1 cellular context compared by ENCODE assay signal in genomic region chr12:124913474-124914391, GRCh38.
TF ChIP-seq lines count a peak whose summit lies in the region.

No MANE protein-coding gene starts in this region.

TF ChIP-seq in K562, 482 proteins besides CTCF, POLR2A, EP300 and RAD21 (continued from another document and continues in another):
- TF ChIP-seq ZHX1 (conservative IDR thresholded peaks at IDR 0.05; ENCODE audit: low read length) (no peak), BRF1 (IDR thresholded peaks at IDR 0.05; ENCODE audit: borderline replicate concordance, extremely low read depth, insufficient read length) (no peak), PPARD (CRISPR knock-in tag; IDR thresholded peaks at IDR 0.05) (no peak), NFIC (IDR thresholded peaks at IDR 0.05) (no peak), SETDB1 (IDR thresholded peaks at IDR 0.05; ENCODE audit: low read length) (no peak), HNRNPUL1 (IDR thresholded peaks at IDR 0.05; ENCODE audit: low read length) (0 out of 2 replicates have a peak, but pooled peaks have one; percentile 41), MAFK (IDR thresholded peaks at IDR 0.05; ENCODE audit: low read length) (no peak), MEIS2 (IDR thresholded peaks at IDR 0.05; ENCODE audit: partially characterized antibody) (no peak), MAFF (IDR thresholded peaks at IDR 0.05; ENCODE audit: low read length) (no peak), HDGF (IDR thresholded peaks at IDR 0.05) (peak; percentile 86; the same call in 1 of the 2 replicates), MAFG (tag; conservative IDR thresholded peaks at IDR 0.05) (no peak), ZBTB9 (CRISPR knock-in tag; IDR thresholded peaks at IDR 0.05) (peak; percentile 89; the same call in 1 of the 2 replicates), HDAC3 (IDR thresholded peaks at IDR 0.05; ENCODE audit: borderline replicate concordance, partially characterized antibody) (no peak), ZNF23 (CRISPR knock-in tag; IDR thresholded peaks at IDR 0.05) (no peak), POLR2B (IDR thresholded peaks at IDR 0.05; ENCODE audit: low read depth, partially characterized antibody) (no peak), IFI16 (CRISPR knock-in tag; IDR thresholded peaks at IDR 0.05) (no peak), RUNX1 (IDR thresholded peaks at IDR 0.05; ENCODE audit: low read depth) (no peak; the same call in 1 of the 2 replicates), CHCHD3 (CRISPR knock-in tag; IDR thresholded peaks at IDR 0.05) (no peak), USF2 (CRISPR knock-in tag; IDR thresholded peaks at IDR 0.05) (no peak), PCBP2 (IDR thresholded peaks at IDR 0.05; ENCODE audit: low read depth, low read length, poor library complexity, severe bottlenecking) (no peak), JUN (IDR thresholded peaks at IDR 0.05; ENCODE audit: borderline replicate concordance, low read depth, low read length) (peak; percentile 78; the same call in 1 of the 2 replicates), JUN (CRISPR knock-in tag; IDR thresholded peaks at IDR 0.05; ENCODE audit: borderline replicate concordance) (no peak; the same call in 1 of the 2 replicates), GMEB1 (CRISPR knock-in tag; IDR thresholded peaks at IDR 0.05) (peak; percentile 24; the same call in 1 of the 2 replicates), EWSR1 (IDR thresholded peaks at IDR 0.05; ENCODE audit: borderline replicate concordance, low read depth, partially characterized antibody) (no peak), SFPQ (IDR thresholded peaks at IDR 0.05; ENCODE audit: low read depth, low read length) (no peak), PTBP1 (IDR thresholded peaks at IDR 0.05; ENCODE audit: low read depth, low read length) (peak; percentile 66; the same call in 1 of the 2 replicates), THAP12 (CRISPR knock-in tag; IDR thresholded peaks at IDR 0.05) (peak; percentile 40; the same call in 1 of the 2 replicates), ZNF785 (CRISPR knock-in tag; IDR thresholded peaks at IDR 0.05) (no peak), PRMT5 (CRISPR knock-in tag; IDR thresholded peaks at IDR 0.05) (no peak), HNRNPK (IDR thresholded peaks at IDR 0.05; ENCODE audit: low read depth, low read length, poor library complexity, severe bottlenecking) (no peak), ZNF311 (CRISPR knock-in tag; IDR thresholded peaks at IDR 0.05) (no peak), HDAC6 (IDR thresholded peaks at IDR 0.05; ENCODE audit: low read depth, low read length) (no peak), PHB (CRISPR knock-in tag; IDR thresholded peaks at IDR 0.05) (peak; percentile 97; the same call in 1 of the 2 replicates), NCOA1 (IDR thresholded peaks at IDR 0.05; ENCODE audit: low read depth) (no peak), ZNF239 (CRISPR knock-in tag; IDR thresholded peaks at IDR 0.05) (no peak), PHB2 (IDR thresholded peaks at IDR 0.05; ENCODE audit: low read depth) (no peak), TEAD2 (tag; IDR thresholded peaks at IDR 0.05) (no peak), FIP1L1 (IDR thresholded peaks at IDR 0.05; ENCODE audit: low read depth, low read length, poor library complexity, severe bottlenecking) (no peak), DIDO1 (tag; IDR thresholded peaks at IDR 0.05; ENCODE audit: low read depth) (no peak), MYNN (IDR thresholded peaks at IDR 0.05) (peak; percentile 70; the same call in 1 of the 2 replicates), MYNN (CRISPR knock-in tag; IDR thresholded peaks at IDR 0.05) (no peak), THRB (CRISPR knock-in tag; conservative IDR thresholded peaks at IDR 0.05) (no peak; the same call in 1 of the 2 replicates), SRSF7 (optimal IDR thresholded peaks at IDR 0.05; ENCODE audit: low read depth, low read length) (no peak), ZMIZ1 (IDR thresholded peaks at IDR 0.05; ENCODE audit: low read depth in 2 of 2, low read length in 2 of 2) (no peak), TCF3 (CRISPR knock-in tag; IDR thresholded peaks at IDR 0.05) (no peak; the same call in 1 of the 2 replicates), POLR2H (tag; IDR thresholded peaks at IDR 0.05; ENCODE audit: low read depth) (no peak), ZNF263 (CRISPR knock-in tag; IDR thresholded peaks at IDR 0.05; ENCODE audit: borderline replicate concordance) (no peak), MAZ (CRISPR knock-in tag; conservative IDR thresholded peaks at IDR 0.05 in 1 of 2, IDR thresholded peaks at IDR 0.05 in 1 of 2) (peak in 1 of 2 experiments; percentile 20; a peak in 2 of 4 replicates), ATF7 (IDR thresholded peaks at IDR 0.05) (peak; percentile 97), ZNF79 (CRISPR knock-in tag; IDR thresholded peaks at IDR 0.05; ENCODE audit: low read depth) (no peak), ELF1 (tag; IDR thresholded peaks at IDR 0.05) (no peak), DDX20 (tag; IDR thresholded peaks at IDR 0.05; ENCODE audit: low read depth) (no peak), ESRRA (IDR thresholded peaks at IDR 0.05; ENCODE audit: borderline replicate concordance, low read depth) (no peak), ZNF699 (CRISPR knock-in tag; IDR thresholded peaks at IDR 0.05; ENCODE audit: insufficient replicate concordance) (no peak), E2F1 (CRISPR knock-in tag; IDR thresholded peaks at IDR 0.05) (peak; percentile 24), POLR2AphosphoS2 (IDR thresholded peaks at IDR 0.05; ENCODE audit: low read length) (peak; percentile 26; the same call in 1 of the 2 replicates)
